ENCODE assay signal across 14 cellular contexts in the genomic region with DNA sequence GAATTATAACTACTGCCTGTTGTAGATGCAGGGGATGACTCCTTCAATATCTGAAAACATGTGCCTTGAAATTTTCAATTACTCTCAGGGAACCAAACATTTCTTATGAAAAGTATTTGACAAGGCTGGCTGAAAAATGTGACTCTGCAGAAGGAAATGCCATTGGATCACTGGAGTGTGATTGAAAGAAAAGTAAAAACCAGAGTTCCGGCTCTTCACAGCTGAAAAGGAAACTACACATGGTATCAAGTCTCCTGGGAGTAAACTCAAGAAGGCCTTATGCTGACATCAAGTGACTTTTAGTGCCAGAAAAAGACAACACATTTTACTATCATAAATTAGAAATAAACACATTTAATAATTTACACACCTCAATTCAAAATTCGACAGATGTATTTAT.
A peak's percentile ranks its signal among the peaks of the same experiment; 100 is the strongest.
DNase-seq lines count a peak whose midpoint lies in the region; ATAC-seq and TF ChIP-seq lines count a peak whose summit lies in the region.
"Had no signal": no experiment of that assay in that cellular context is flagged by ENCODE, and none has a peak within 500 bp of the region (broad histone marks: within the 10 kb centered on the region; RNA-seq: fewer than 3 reads in every experiment).

No MANE protein-coding gene starts in this region.

- no peaks in the 10 kb centered on the region for H3K79me2 ChIP-seq in SU-DHL-6 (ENCODE audit: insufficient read depth, low read length)

- TF ChIP-seq CTCF in GM20000 (IDR thresholded peaks at IDR 0.05; ENCODE audit: extremely low read depth, missing control alignments) (no peak), SU-DHL-6 (IDR thresholded peaks at IDR 0.05; ENCODE audit: insufficient read depth, low read length, poor library complexity, severe bottlenecking) (no peak)

- no peaks in the 10 kb centered on the region for H3K9me2 ChIP-seq in SU-DHL-6 (replicated peaks; ENCODE audit: insufficient read depth, low read length)

- peak overlapping the region; percentile 12 for H3K4me3 ChIP-seq in SU-DHL-6 (ENCODE audit: insufficient read depth, low read length, poor library complexity, severe bottlenecking)

- peaks cover 2% of the 10 kb centered on the region; the same call in 1 of the 2 replicates for H3F3A ChIP-seq in SU-DHL-6 (ENCODE audit: insufficient read depth)

- H3K9ac ChIP-seq in SU-DHL-6 (ENCODE audit: low read length) = peak overlapping the region; percentile 18

- H3K4me2 ChIP-seq in SU-DHL-6 (ENCODE audit: low read depth, low read length, poor library complexity, severe bottlenecking) = peak overlapping the region; percentile 66

- no peaks in the 10 kb centered on the region for H3K27me3 ChIP-seq in SU-DHL-6 (ENCODE audit: low read length)
- H3K27me3 ChIP-seq: BE2C had no signal

- H3K9me3 ChIP-seq in SU-DHL-6 (ENCODE audit: insufficient read depth, low read length) = no peaks in the 10 kb centered on the region
- H3K9me3 ChIP-seq: BE2C had no signal

- H4K20me1 ChIP-seq in SU-DHL-6 (ENCODE audit: low read depth, low read length) = no peaks in the 10 kb centered on the region

- peak overlapping the region; percentile 80 for H3K27ac ChIP-seq in SU-DHL-6 (ENCODE audit: low read depth, low read length)

- DNase-seq in ELR (ENCODE audit: low read depth) (peak; percentile 1), GM20000 (ENCODE audit: low spot score) (peak; percentile 5), epidermal melanocyte (ENCODE audit: insufficient read length, low spot score) (no peak), UCSD-AML1 (lab: John Stamatoyannopoulos, UW; ENCODE audit: unreplicated experiment) (no peak)
- DNase-seq: activated CD4-positive, alpha-beta T cell treated with anti-CD3 and anti-CD28 coated beads for 36 hours; activated gamma-delta T cell treated with Interleukin-2 at 50 U/mL for 16 hours; BE2C; NCI-H2081; SHP77; stimulated activated naive CD4-positive, alpha-beta T cell treated with Interleukin-2 at 50 U/mL for 16 hours had no signal

- ATAC-seq in HG03135 (IDR thresholded peaks at IDR 0.05; ENCODE audit: unreplicated experiment) (peak; percentile 98), HG02571 (IDR thresholded peaks at IDR 0.05; ENCODE audit: unreplicated experiment) (no peak), GM19467 (IDR thresholded peaks at IDR 0.05; ENCODE audit: unreplicated experiment) (no peak)
- ATAC-seq: activated CD4-positive, alpha-beta T cell treated with anti-CD3 and anti-CD28 coated beads for 36 hours had no signal

- H3K36me3 ChIP-seq in SU-DHL-6 (ENCODE audit: low read length) = peaks cover 11% of the 10 kb centered on the region; the same call in 1 of the 2 replicates
- H3K36me3 ChIP-seq: BE2C had no signal

- H2AFZ ChIP-seq in SU-DHL-6 (ENCODE audit: low read depth, low read length, severe bottlenecking) = peak overlapping the region; percentile 75

Comparison
In these comparisons a context has a peak if more than half of its experiments do, and no peak if none do; other contexts are left out.
1. DNase-seq: peak in ELR (single experiment) and GM20000 (single experiment); none in epidermal melanocyte (single experiment) and UCSD-AML1 (single experiment).